ENCODE assay signal across 8 cellular contexts in the genomic region with DNA sequence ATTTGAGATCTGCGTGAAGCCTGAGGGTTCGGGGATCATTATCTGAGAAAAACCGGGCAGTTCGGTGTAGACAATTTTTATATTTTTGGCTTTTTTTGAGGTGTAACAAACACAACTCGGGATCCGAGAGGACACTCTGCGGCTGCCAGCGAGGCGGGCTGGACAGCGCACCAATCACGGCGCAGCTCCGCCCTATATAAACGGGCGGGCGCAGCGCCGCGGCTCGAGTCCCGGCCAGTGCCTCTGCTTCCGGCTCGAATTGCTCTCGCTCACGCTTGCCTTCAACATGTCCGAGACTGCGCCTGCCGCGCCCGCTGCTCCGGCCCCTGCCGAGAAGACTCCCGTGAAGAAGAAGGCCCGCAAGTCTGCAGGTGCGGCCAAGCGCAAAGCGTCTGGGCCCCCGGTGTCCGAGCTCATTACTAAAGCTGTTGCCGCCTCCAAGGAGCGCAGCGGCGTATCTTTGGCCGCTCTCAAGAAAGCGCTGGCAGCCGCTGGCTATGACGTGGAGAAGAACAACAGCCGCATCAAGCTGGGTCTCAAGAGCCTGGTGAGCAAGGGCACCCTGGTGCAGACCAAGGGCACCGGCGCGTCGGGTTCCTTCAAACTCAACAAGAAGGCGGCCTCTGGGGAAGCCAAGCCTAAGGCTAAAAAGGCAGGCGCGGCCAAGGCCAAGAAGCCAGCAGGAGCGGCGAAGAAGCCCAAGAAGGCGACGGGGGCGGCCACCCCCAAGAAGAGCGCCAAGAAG.
DNase-seq lines count a peak whose midpoint lies in the region; ATAC-seq and TF ChIP-seq lines count a peak whose summit lies in the region.

No MANE protein-coding gene starts in this region.

- H3K9ac ChIP-seq in HUES48 (ENCODE audit: low read depth, low read length) (peak overlapping the region; percentile 100), OCI-LY3 (ENCODE audit: low read length) (peak overlapping the region; percentile 95), mucosa of rectum (ENCODE audit: low read depth in 1 of 2, low read length in 2 of 2) (peak overlapping the region; percentile 87 to 99)

- H3K9me3 ChIP-seq in Caco-2 (no peaks in the 10 kb centered on the region), HUES48 (ENCODE audit: control insufficient read depth, insufficient read depth, low read length) (no peaks in the 10 kb centered on the region), OCI-LY3 (ENCODE audit: insufficient read depth, low read length) (no peaks in the 10 kb centered on the region), mucosa of rectum (ENCODE audit: control insufficient read depth in 2 of 2, low read length in 2 of 2) (no peaks in the 10 kb centered on the region)

- CTCF ChIA-PET in Caco-2 (lab: Charles Lee): interaction anchor here (2.3 kb wide), 1 partner anchor 32 kb away, joined by 7 read pairs; a partner anchor contains a TSS

- no peaks in the 10 kb centered on the region for H3K9me3 Mint-ChIP-seq in Caco-2 (ENCODE audit: unreplicated experiment)

- H3K4me1 ChIP-seq in Caco-2 (peaks cover 10% of the 10 kb centered on the region), HUES48 (ENCODE audit: control insufficient read depth, insufficient read depth, low read length) (peaks cover 12% of the 10 kb centered on the region), OCI-LY3 (ENCODE audit: low read length) (peaks cover 18% of the 10 kb centered on the region), mucosa of rectum (ENCODE audit: control insufficient read depth in 2 of 2, insufficient read depth in 2 of 2, low read length in 2 of 2) (peaks cover 19 to 28% of the 10 kb centered on the region in 2 donors)

- H3K27ac ChIP-seq in HUES48 (ENCODE audit: low read depth, low read length) (peak overlapping the region; percentile 98), OCI-LY3 (ENCODE audit: low read length) (peak overlapping the region; percentile 99), mucosa of rectum (ENCODE audit: low read depth in 2 of 2, low read length in 2 of 2) (peak overlapping the region; percentile 99)

- POLR2A ChIA-PET in Caco-2 (lab: Charles Lee): interaction anchor here (0.6 to 6.6 kb wide), 19 partner anchors 15 to 1737 kb away, joined by 3 to 336 read pairs (median 5); a partner anchor contains a TSS

- peak; percentile 45 for ATAC-seq in GM21390 (IDR thresholded peaks at IDR 0.05; ENCODE audit: unreplicated experiment)

- peak; percentile 86 to 93 for DNase-seq in Caco-2
- DNase-seq in activated T-cell treated with anti-CD3 and anti-CD28 coated beads, Interleukin-2, amount 50 U/mL, for 1 hour: peak; percentile 87
- no peak for DNase-seq in epithelial cell of proximal tubule (ENCODE audit: low read depth)
- peak; percentile 73 for DNase-seq in stimulated activated CD8-positive, alpha-beta memory T cell treated with anti-CD3 and anti-CD28 coated beads, Interleukin-4, amount 100 ng/mL, for 24 hours (ENCODE audit: low read depth)

- H3K36me3 ChIP-seq in Caco-2 (ENCODE audit: control insufficient read depth, insufficient read depth, low read length) (no peaks in the 10 kb centered on the region), HUES48 (ENCODE audit: control insufficient read depth, insufficient read depth, low read length) (no peaks in the 10 kb centered on the region), OCI-LY3 (replicated peaks; ENCODE audit: low read depth, low read length) (no peaks in the 10 kb centered on the region), mucosa of rectum (ENCODE audit: control insufficient read depth in 2 of 2, insufficient read depth in 2 of 2, low read length in 2 of 2) (no peaks in the 10 kb centered on the region)

- BruUV-seq in Caco-2 (replicated peaks; lab: Mats Ljungman, UMichigan): TSS peak; percentile 72

- H3K36me3 Mint-ChIP-seq in Caco-2 (ENCODE audit: insufficient read depth, unreplicated experiment): peaks cover 65% of the 10 kb centered on the region

- H3K27me3 ChIP-seq in Caco-2 (replicated peaks; ENCODE audit: control insufficient read depth, insufficient read depth, low read length) (no peaks in the 10 kb centered on the region), HUES48 (ENCODE audit: control insufficient read depth, insufficient read depth, low read length) (no peaks in the 10 kb centered on the region), OCI-LY3 (ENCODE audit: low read depth, low read length) (no peaks in the 10 kb centered on the region), mucosa of rectum (ENCODE audit: control insufficient read depth in 2 of 2, insufficient read depth in 2 of 2, low read length in 2 of 2) (no peaks in the 10 kb centered on the region)

- H3K4me1 Mint-ChIP-seq in Caco-2 (ENCODE audit: low read depth, unreplicated experiment): peaks cover 45% of the 10 kb centered on the region

- peak overlapping the region; percentile 86 for H3K4me3 Mint-ChIP-seq in Caco-2 (ENCODE audit: unreplicated experiment)

- peak overlapping the region; percentile 98 for H3K27ac Mint-ChIP-seq in Caco-2 (ENCODE audit: unreplicated experiment)

- no peaks in the 10 kb centered on the region for H4K20me1 ChIP-seq in OCI-LY3 (ENCODE audit: insufficient read depth, low read length)

- H3K4me3 ChIP-seq in Caco-2 (ENCODE audit: low read depth, low read length): peak overlapping the region; percentile 64
- H3K4me3 ChIP-seq in HUES48 (ENCODE audit: low read depth, low read length): peak overlapping the region; percentile 84
- H3K4me3 ChIP-seq in OCI-LY3 (ENCODE audit: low read length): peak overlapping the region; percentile 78
- H3K4me3 ChIP-seq in epithelial cell of proximal tubule (ENCODE audit: low read depth, low read length): peak overlapping the region; percentile 82
- peak overlapping the region; percentile 82 to 86 for H3K4me3 ChIP-seq in mucosa of rectum (ENCODE audit: low read length in 2 of 2)

- peaks cover 4% of the 10 kb centered on the region; the same call in 1 of the 2 replicates for H3K79me2 ChIP-seq in OCI-LY3 (ENCODE audit: low read length)

- intact Hi-C loops in Caco-2 (cut with micrococcal nuclease; ENCODE audit: unreplicated experiment): loop anchor here (2.0 to 5.0 kb wide), 2 partner anchors 123 to 991 kb away; a partner anchor contains a TSS

- TF ChIP-seq CTCF in Caco-2 (IDR thresholded peaks at IDR 0.05; ENCODE audit: insufficient read depth in 1 of 2, low read depth in 1 of 2, low read length in 1 of 2, severe bottlenecking in 1 of 2, unreplicated experiment in 1 of 2): no peak
- TF ChIP-seq CTCF in OCI-LY3 (IDR thresholded peaks at IDR 0.05; ENCODE audit: low read depth, low read length): no peak
- TF ChIP-seq CTCF in epithelial cell of proximal tubule (conservative IDR thresholded peaks at IDR 0.05; ENCODE audit: low read depth, low read length): no peak

- peaks cover 15% of the 10 kb centered on the region for H3K27me3 Mint-ChIP-seq in Caco-2 (ENCODE audit: insufficient read depth, unreplicated experiment)

- peak overlapping the region; percentile 78; the same call in 1 of the 2 replicates for H2AFZ ChIP-seq in OCI-LY3 (ENCODE audit: low read depth, low read length)

- peak overlapping the region; percentile 82 for H3K4me2 ChIP-seq in OCI-LY3 (ENCODE audit: low read length)
